ENCODE assay signal across 13 cellular contexts in genomic region chr11:8234425-8234821, GRCh38. TPM values are rescaled to one million over a fixed set of nuclear protein-coding genes. Genes with fewer than 3 reads are reported as not detected.
DNase-seq lines count a peak whose midpoint lies in the region; FAIRE-seq and TF ChIP-seq lines count a peak whose summit lies in the region.
"Had no signal": no experiment of that assay in that cellular context is flagged by ENCODE, and none has a peak within 500 bp of the region (broad histone marks: within the 10 kb centered on the region; RNA-seq: fewer than 3 reads in every experiment).

No MANE protein-coding gene starts in this region.

- FAIRE-seq in D721Med (lab: Jason Lieb, UNC) = no peak

- TF ChIP-seq CTCF in D721Med (IDR thresholded peaks at IDR 0.05; ENCODE audit: insufficient read depth, missing control alignments) = peak; percentile 3

- peaks cover 35 to 44% of the 10 kb centered on the region in 2 experiments for H3K4me1 ChIP-seq in trophoblast cell (ENCODE audit: control insufficient read depth in 1 of 2, insufficient read depth in 2 of 2, low read length in 2 of 2)

- no peak overlapping the region for H4K12ac ChIP-seq in trophoblast cell (ENCODE audit: low read depth, low read length)

- H3K9ac ChIP-seq in trophoblast cell (ENCODE audit: low read length) = no peak overlapping the region
- H3K9ac ChIP-seq: GM23248 had no signal

- peak overlapping the region; percentile 98 for H2BK120ac ChIP-seq in trophoblast cell (ENCODE audit: insufficient read depth, low read length, poor library complexity)

- H3K79me2 ChIP-seq in trophoblast cell (ENCODE audit: control insufficient read depth, insufficient read depth, low read length, poor library complexity) = peaks cover 10% of the 10 kb centered on the region

- H3K79me1 ChIP-seq in trophoblast cell (ENCODE audit: low read length) = peaks cover 37% of the 10 kb centered on the region

- H2AK5ac ChIP-seq in trophoblast cell (ENCODE audit: low read length) = peak overlapping the region; percentile 98

- H3K4me3 ChIP-seq in trophoblast cell (ENCODE audit: low read depth, low read length) = no peak overlapping the region
- H3K4me3 ChIP-seq: GM23248, suprapubic skin had no signal

- peak overlapping the region; percentile 67 for H3K4ac ChIP-seq in trophoblast cell (ENCODE audit: low read depth, low read length)

- H2BK12ac ChIP-seq in trophoblast cell (ENCODE audit: low read length) = peak overlapping the region; percentile 98

- peak overlapping the region; percentile 3 for H3K4me2 ChIP-seq in trophoblast cell (ENCODE audit: low read length)

- H4K8ac ChIP-seq in trophoblast cell (ENCODE audit: low read depth, low read length) = peak overlapping the region; percentile 86

- DNase-seq in D721Med (ENCODE audit: insufficient read length, low spot score) = no peak
- peak; percentile 5 for DNase-seq in LHCN-M2 (ENCODE audit: low read depth)
- DNase-seq in cerebellar cortex (ENCODE audit: low spot score) = peak; percentile 11
- no peak for DNase-seq in trophoblast cell
- no peak for DNase-seq in middle frontal gyrus (ENCODE audit: extremely low spot score, low spot score)
- no peak for DNase-seq in NCI-H146 treated with DMSO at 0.1 percent for 48 hours (lab: John Stamatoyannopoulos, UW; ENCODE audit: unreplicated experiment)
- DNase-seq in activated CD4-positive, alpha-beta T cell treated with anti-CD3 and anti-CD28 coated beads, Interleukin-2, amount 50 U/mL, for 1 hour = no peak
- DNase-seq: activated effector memory CD4-positive, alpha-beta T cell treated with anti-CD3 and anti-CD28 coated beads, Interleukin-2, amount 50 U/mL, for 16 hours; central memory CD4-positive, alpha-beta T cell; NCI-H1694; T-cell had no signal

- no peaks in the 10 kb centered on the region for H3K9me3 ChIP-seq in trophoblast cell (ENCODE audit: insufficient read depth, low read depth, low read length)
- H3K9me3 ChIP-seq: suprapubic skin had no signal

- H3K27ac ChIP-seq in trophoblast cell (ENCODE audit: low read depth, low read length) = peak overlapping the region; percentile 81
- H3K27ac ChIP-seq: GM23248, suprapubic skin had no signal

- peak overlapping the region; percentile 91 for H3K14ac ChIP-seq in trophoblast cell (ENCODE audit: low read length)

- peak overlapping the region; percentile 99 for H4K91ac ChIP-seq in trophoblast cell (ENCODE audit: low read depth, low read length)

- peak overlapping the region; percentile 70 for H2AFZ ChIP-seq in trophoblast cell (ENCODE audit: insufficient read depth, low read length, poor library complexity)
- H2AFZ ChIP-seq: GM23248 had no signal

- peak overlapping the region; percentile 90 for H2BK5ac ChIP-seq in trophoblast cell (ENCODE audit: low read depth, low read length, poor library complexity)

- no peaks in the 10 kb centered on the region for H3K27me3 ChIP-seq in trophoblast cell (ENCODE audit: insufficient read depth, low read length)

- no CpG with 5 or more reads among the region's 5 CpGs for WGBS in trophoblast cell (ENCODE audit: extremely low coverage, insufficient coverage, insufficient read length)

- no peak overlapping the region for H3K23ac ChIP-seq in trophoblast cell (ENCODE audit: low read length)

- no peaks in the 10 kb centered on the region for H3K36me3 ChIP-seq in trophoblast cell (ENCODE audit: control insufficient read depth in 1 of 2, insufficient read depth in 2 of 2, low read length in 2 of 2)
- H3K36me3 ChIP-seq: suprapubic skin had no signal

- peak overlapping the region; percentile 95 for H3K18ac ChIP-seq in trophoblast cell (ENCODE audit: low read length)

RNA-seq across cellular contexts. Expression of gene LMO1, which starts 29.3 kb away (rescaled TPM):
- not detected in 2 replicates for total RNA-seq in LHCN-M2 (2014; rRNA removed)
- not detected for polyA plus RNA-seq in LHCN-M2 (2012)
- 9.5 and 10.1 TPM in 2 replicates for polyA plus RNA-seq in trophoblast cell (2013)
- total RNA-seq: GM23248, T-cell had no signal
- polyA plus RNA-seq: GM23248 had no signal

Comparison
In these comparisons a context has a peak if more than half of its experiments do, and no peak if none do; other contexts are left out.
1. DNase-seq: peak in LHCN-M2 (single experiment) and cerebellar cortex (single experiment); none in D721Med (single experiment), trophoblast cell (0 of 2), middle frontal gyrus (single experiment), NCI-H146 treated with DMSO at 0.1 percent for 48 hours (single experiment) and activated CD4-positive, alpha-beta T cell treated with anti-CD3 and anti-CD28 coated beads, Interleukin-2, amount 50 U/mL, for 1 hour (single experiment).